ENCODE assay signal across 2 cellular contexts in genomic region chr9:136507992-136508375, GRCh38.
TF ChIP-seq lines count a peak whose summit lies in the region.

No MANE protein-coding gene starts in this region.

TF ChIP-seq in HEK293, 187 proteins besides CTCF, POLR2A, EP300 and RAD21:
- TF ChIP-seq HIC1 (tag by site-specific recombination; IDR thresholded peaks at IDR 0.05) = peak; percentile 50; the same call in 1 of the 2 replicates
- no peak for TF ChIP-seq ZNF221 (tag by site-specific recombination; IDR thresholded peaks at IDR 0.05; ENCODE audit: borderline replicate concordance)

TF ChIP-seq in K562, 482 proteins besides CTCF, POLR2A, EP300 and RAD21:
- TF ChIP-seq MCM7 (IDR thresholded peaks at IDR 0.05) (no peak), ZNF143 (CRISPR knock-in tag; IDR thresholded peaks at IDR 0.05) (no peak), ZFP1 (CRISPR knock-in tag; IDR thresholded peaks at IDR 0.05) (no peak), GABPA (tag; conservative IDR thresholded peaks at IDR 0.05; ENCODE audit: low read depth) (no peak), CC2D1A (IDR thresholded peaks at IDR 0.05) (no peak), ZBTB33 (CRISPR knock-in tag; IDR thresholded peaks at IDR 0.05) (peak; percentile 57; the same call in 1 of the 2 replicates), CEBPG (CRISPR knock-in tag; IDR thresholded peaks at IDR 0.05) (no peak), CEBPG (tag; conservative IDR thresholded peaks at IDR 0.05 in 1 of 2, IDR thresholded peaks at IDR 0.05 in 1 of 2) (no peak), SMARCA4 (IDR thresholded peaks at IDR 0.05) (no peak), HNRNPL (IDR thresholded peaks at IDR 0.05; ENCODE audit: low read depth, low read length) (peak; percentile 71; the same call in 1 of the 2 replicates)
